ENCODE assay signal across 14 cellular contexts in genomic region chr9:137293482-137294090, GRCh38. TPM values are rescaled to one million over a fixed set of nuclear protein-coding genes. Genes with fewer than 3 reads are reported as not detected.
DNase-seq lines count a peak whose midpoint lies in the region; ATAC-seq and TF ChIP-seq lines count a peak whose summit lies in the region.
"Had no signal": no experiment of that assay in that cellular context is flagged by ENCODE, and none has a peak within 500 bp of the region (broad histone marks: within the 10 kb centered on the region; RNA-seq: fewer than 3 reads in every experiment).

No MANE protein-coding gene starts in this region.

- 20% methylated on average over 29 of the region's 29 CpGs for WGBS in body of pancreas, 2 donors

- H3K4me1 Mint-ChIP-seq in CD14-positive monocyte = peaks cover 10% of the 10 kb centered on the region

- TF ChIP-seq CTCF in CD14-positive monocyte (IDR thresholded peaks at IDR 0.05) (no peak), body of pancreas (IDR thresholded peaks at IDR 0.05) (peak in 1 of 7 experiments; percentile 7), lower lobe of right lung (IDR thresholded peaks at IDR 0.05) (no peak)

- peaks cover 53 to 58% (median 58%) of the 10 kb centered on the region in 3 donors for H3K27me3 Mint-ChIP-seq in CD14-positive monocyte (ENCODE audit: low read depth in 3 of 3)

- intact Hi-C loops in CD14-positive monocyte (cut with micrococcal nuclease) = loop anchor here (2.0 to 10.0 kb wide), 3 partner anchors 113 to 231 kb away; partner anchors contain the start of gene ENTPD8 (in 1 of the 2)
- intact Hi-C loops in body of pancreas (cut with DNase I) = no loop called here
- intact Hi-C loops in lower lobe of right lung (cut with DNase I) = no loop called here

- peaks cover 5 to 23% (median 15%) of the 10 kb centered on the region in 7 donors for H3K9me3 Mint-ChIP-seq in CD14-positive monocyte
- H3K9me3 Mint-ChIP-seq: memory B cell had no signal

- TF ChIP-seq POLR2A in body of pancreas (IDR thresholded peaks at IDR 0.05) = peak in 2 of 3 donors; percentile 79 to 84

- H3K27ac ChIP-seq in body of pancreas = peak overlapping the region; percentile 84 to 95 (median 92)
- H3K27ac ChIP-seq in lower lobe of right lung = peak overlapping the region; percentile 69
- H3K27ac ChIP-seq: parathyroid adenoma, SK-N-MC had no signal

- H3K27me3 ChIP-seq in body of pancreas = no peaks in the 10 kb centered on the region
- peaks cover 35% of the 10 kb centered on the region for H3K27me3 ChIP-seq in lower lobe of right lung (ENCODE audit: low read depth)
- H3K27me3 ChIP-seq: breast epithelium had no signal

- DNase-seq in CD14-positive monocyte (ENCODE audit: low spot score) = peak; percentile 42
- peak; percentile 88 to 94 (median 90) for DNase-seq in body of pancreas
- no peak for DNase-seq in lower lobe of right lung
- DNase-seq in iPS-NIHi7 (ENCODE audit: extremely low spot score) = no peak
- DNase-seq in NCI-H526 (lab: John Stamatoyannopoulos, UW) = no peak
- DNase-seq: NCI-H2107 had no signal

- H3K9me3 ChIP-seq in body of pancreas (no peaks in the 10 kb centered on the region), lower lobe of right lung (no peaks in the 10 kb centered on the region)
- H3K9me3 ChIP-seq: breast epithelium had no signal

- H3K4me3 Mint-ChIP-seq in CD14-positive monocyte = peak overlapping the region in 1 of 2 donors; percentile 87
- H3K4me3 Mint-ChIP-seq: memory B cell had no signal

- H3K27ac Mint-ChIP-seq in CD14-positive monocyte = peak overlapping the region in 1 of 7 donors; percentile 21
- H3K27ac Mint-ChIP-seq: memory B cell had no signal

- peaks cover 0 to 9% of the 10 kb centered on the region in 2 donors for H3K36me3 Mint-ChIP-seq in CD14-positive monocyte
- H3K36me3 Mint-ChIP-seq: memory B cell had no signal

- H3K4me1 ChIP-seq in body of pancreas (peaks cover 56% of the 10 kb centered on the region), lower lobe of right lung (peaks cover 27% of the 10 kb centered on the region)
- H3K4me1 ChIP-seq: parathyroid adenoma had no signal

- H3K36me3 ChIP-seq in body of pancreas (replicated peaks in 1 of 2; ENCODE audit: insufficient read depth in 1 of 2, low read depth in 2 of 2) (no peaks in the 10 kb centered on the region), lower lobe of right lung (no peaks in the 10 kb centered on the region)
- H3K36me3 ChIP-seq: breast epithelium, tibial nerve had no signal

- H3K4me3 ChIP-seq in body of pancreas (no peak overlapping the region), lower lobe of right lung (peak overlapping the region; percentile 39)
- H3K4me3 ChIP-seq: SK-N-MC, tibial nerve had no signal

- ATAC-seq in body of pancreas (peak; percentile 79), lower lobe of right lung (peak; percentile 37 to 55), HG03354 (IDR thresholded peaks at IDR 0.05; ENCODE audit: poor library complexity, severe bottlenecking, unreplicated experiment) (no peak)

RNA-seq across cellular contexts. Expression of gene NRARP, which starts 8.5 kb away (rescaled TPM):
- not detected for polyA plus RNA-seq in CD14-positive monocyte
- total RNA-seq in body of pancreas = 10 to 100 TPM; 18.4 to 24.4 TPM
- 6.5 TPM for total RNA-seq in lower lobe of right lung

RNA-seq across cellular contexts. Expression of gene TOR4A, which starts 16.1 kb away (rescaled TPM):
- polyA plus RNA-seq in CD14-positive monocyte = 10 to 100 TPM; 13.7 to 15.4 TPM
- total RNA-seq in body of pancreas (10 to 100 TPM in 1 of 2 donors, 1 to 10 TPM in 1; 9.9 to 12.2 TPM), lower lobe of right lung (27.2 TPM)

RNA-seq across cellular contexts. Expression of gene NELFB, which starts 38.5 kb away (rescaled TPM):
- polyA plus RNA-seq in CD14-positive monocyte = 10 to 100 TPM; 17.3 to 18.8 TPM
- 10 to 100 TPM; 31.3 to 34.2 TPM for total RNA-seq in body of pancreas
- total RNA-seq in lower lobe of right lung = 44.7 TPM

RNA-seq across cellular contexts. Expression of gene STPG3, which starts 42.5 kb away (rescaled TPM):
- polyA plus RNA-seq in CD14-positive monocyte = not detected
- total RNA-seq in body of pancreas (not detected), lower lobe of right lung (0.38 TPM)
- total RNA-seq: breast epithelium, endothelial cell of umbilical vein, HT1080, tibial nerve had no signal
- polyA plus RNA-seq: endothelial cell of umbilical vein had no signal

RNA-seq across cellular contexts. Expression of gene TUBB4B, which starts 52.5 kb away (rescaled TPM):
- 10 to 100 TPM; 58.1 to 70.8 TPM for polyA plus RNA-seq in CD14-positive monocyte
- total RNA-seq in body of pancreas = 100 to 1,000 TPM in 1 of 2 donors, 10 to 100 TPM in 1; 79.1 to 171 TPM
- 208 TPM for total RNA-seq in lower lobe of right lung

Comparison
In these comparisons a context has a peak if more than half of its experiments do, and no peak if none do; other contexts are left out.
1. DNase-seq: peak in CD14-positive monocyte (single experiment) and body of pancreas (4 of 4); none in lower lobe of right lung (single experiment), iPS-NIHi7 (single experiment) and NCI-H526 (0 of 2).
2. intact Hi-C loops: an anchor here in CD14-positive monocyte (2.0 to 10.0 kb wide); none called in body of pancreas and lower lobe of right lung.